In the genomic region with DNA sequence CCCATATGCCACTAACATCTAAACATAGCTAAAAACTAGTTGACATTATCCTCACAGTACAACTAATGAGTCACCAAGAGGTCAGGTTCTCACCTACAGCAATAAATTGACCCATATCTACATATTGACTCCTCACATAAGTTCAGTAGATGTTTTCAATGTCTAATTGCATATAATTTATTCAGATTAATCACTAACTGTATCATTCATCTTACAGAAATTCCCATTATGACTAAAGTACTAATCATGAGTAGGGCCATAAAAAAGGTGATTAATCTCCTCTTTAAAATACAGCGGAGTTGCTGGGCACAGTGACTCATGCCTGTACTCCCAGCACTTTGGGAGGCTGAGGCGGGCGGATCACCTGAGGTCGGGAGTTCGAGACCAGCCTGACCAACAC, we compare ENCODE assay signal across 24 cellular contexts.
DNase-seq lines count a peak whose midpoint lies in the region; ATAC-seq and TF ChIP-seq lines count a peak whose summit lies in the region.
"Had no signal": no experiment of that assay in that cellular context is flagged by ENCODE, and none has a peak within 500 bp of the region (broad histone marks: within the 10 kb centered on the region; RNA-seq: fewer than 3 reads in every experiment).

No MANE protein-coding gene starts in this region.

- no peaks in the 10 kb centered on the region for H3K36me3 ChIP-seq in body of pancreas (replicated peaks in 1 of 2; ENCODE audit: insufficient read depth in 1 of 2, low read depth in 2 of 2)
- H3K36me3 ChIP-seq: BLaER1 had no signal

- H3K4me3 Mint-ChIP-seq in activated T-helper 17 cell treated with anti-CD3 and anti-CD28 coated beads, Interleukin-2, amount 50 U/mL, for 72 hours, result no peak overlapping the region
- H3K4me3 Mint-ChIP-seq in natural killer cell, result no peak overlapping the region
- H3K4me3 Mint-ChIP-seq: endodermal cell; immature natural killer cell; nephron progenitor cell; T-helper 1 cell treated with Interleukin-12 subunit alpha and Interleukin-12 subunit beta and Interleukin-4 antibody, amounts not matched to agents 30 μg/mL and 1 μg/mL, for 36 hours had no signal

- DNase-seq in EH (ENCODE audit: low read depth), result peak; percentile 34
- DNase-seq in LHCN-M2 (ENCODE audit: low read depth), result peak; percentile 43
- DNase-seq in foreskin fibroblast, result peak; percentile 32 to 40
- no peak for DNase-seq in NCI-H146 (lab: John Stamatoyannopoulos, UW)
- no peak for DNase-seq in body of pancreas
- DNase-seq in natural killer cell, result no peak
- DNase-seq: ACHN; activated CD4-positive, alpha-beta T cell treated with anti-CD3 and anti-CD28 coated beads, Interleukin-2, amount 50 U/mL, for 48 hours; activated effector memory CD4-positive, alpha-beta T cell treated with Interleukin-2 at 50 U/mL for 16 hours; Caco-2; DND-41; endodermal cell; immature natural killer cell; NCI-H1092 treated with DMSO at 0.1 percent for 48 hours; NCI-H2081; nephron progenitor cell had no signal

- intact Hi-C loops in body of pancreas (cut with DNase I), result no loop called here
- intact Hi-C loops in natural killer cell (cut with micrococcal nuclease), result no loop called here

- no peak for TF ChIP-seq POLR2A in body of pancreas (IDR thresholded peaks at IDR 0.05)

- no peaks in the 10 kb centered on the region for H3K4me1 ChIP-seq in body of pancreas
- H3K4me1 ChIP-seq: BLaER1, Caco-2, parathyroid adenoma had no signal

- H3K27ac ChIP-seq in body of pancreas, result no peak overlapping the region
- H3K27ac ChIP-seq: BLaER1, coronary artery, parathyroid adenoma, VCaP had no signal

- peak; percentile 46 for ATAC-seq in activated T-helper 17 cell treated with anti-CD3 and anti-CD28 coated beads, Interleukin-2, amount 50 U/mL, for 72 hours (replicated peaks)
- ATAC-seq in body of pancreas (no peak), natural killer cell (no peak), HG02970 (IDR thresholded peaks at IDR 0.05; ENCODE audit: low FRiP score, unreplicated experiment) (no peak)
- ATAC-seq: sciatic nerve had no signal

- H3K9me3 ChIP-seq in body of pancreas, result no peaks in the 10 kb centered on the region
- H3K9me3 ChIP-seq: BLaER1, Caco-2 had no signal

- no peaks in the 10 kb centered on the region for H3K27me3 ChIP-seq in body of pancreas
- H3K27me3 ChIP-seq: BLaER1 had no signal

- H3K27me3 Mint-ChIP-seq in activated T-helper 17 cell treated with anti-CD3 and anti-CD28 coated beads, Interleukin-2, amount 50 U/mL, for 72 hours, result peaks cover 9% of the 10 kb centered on the region
- peaks cover 0 to 2% of the 10 kb centered on the region in 2 donors for H3K27me3 Mint-ChIP-seq in natural killer cell (ENCODE audit: low read depth in 2 of 2)

- no peaks in the 10 kb centered on the region for H3K4me1 Mint-ChIP-seq in activated T-helper 17 cell treated with anti-CD3 and anti-CD28 coated beads, Interleukin-2, amount 50 U/mL, for 72 hours
- no peaks in the 10 kb centered on the region for H3K4me1 Mint-ChIP-seq in natural killer cell
- H3K4me1 Mint-ChIP-seq: endodermal cell, immature natural killer cell, nephron progenitor cell had no signal

- H3K27ac Mint-ChIP-seq in activated T-helper 17 cell treated with anti-CD3 and anti-CD28 coated beads, Interleukin-2, amount 50 U/mL, for 72 hours, result no peak overlapping the region
- H3K27ac Mint-ChIP-seq in natural killer cell, result no peak overlapping the region
- H3K27ac Mint-ChIP-seq: endodermal cell; immature natural killer cell; nephron progenitor cell; T-helper 1 cell treated with Interleukin-12 subunit alpha and Interleukin-12 subunit beta and Interleukin-4 antibody, amounts not matched to agents 30 μg/mL and 1 μg/mL, for 36 hours had no signal

- no peaks in the 10 kb centered on the region for H3K36me3 Mint-ChIP-seq in activated T-helper 17 cell treated with anti-CD3 and anti-CD28 coated beads, Interleukin-2, amount 50 U/mL, for 72 hours (ENCODE audit: low read depth)
- H3K36me3 Mint-ChIP-seq in natural killer cell, result no peaks in the 10 kb centered on the region
- H3K36me3 Mint-ChIP-seq: immature natural killer cell had no signal

- peaks cover 4% of the 10 kb centered on the region for H3K9me3 Mint-ChIP-seq in activated T-helper 17 cell treated with anti-CD3 and anti-CD28 coated beads, Interleukin-2, amount 50 U/mL, for 72 hours
- H3K9me3 Mint-ChIP-seq in natural killer cell, result peaks cover 2 to 3% of the 10 kb centered on the region in 2 donors
- H3K9me3 Mint-ChIP-seq: endodermal cell; T-helper 1 cell treated with Interleukin-12 subunit alpha and Interleukin-12 subunit beta and Interleukin-4 antibody, amounts not matched to agents 30 μg/mL and 1 μg/mL, for 36 hours had no signal

- TF ChIP-seq CTCF in foreskin fibroblast (IDR thresholded peaks at IDR 0.05; ENCODE audit: low read depth, low read length) (no peak), body of pancreas (IDR thresholded peaks at IDR 0.05) (no peak), natural killer cell (IDR thresholded peaks at IDR 0.05) (no peak)

- no peak overlapping the region for H3K4me3 ChIP-seq in foreskin fibroblast (ENCODE audit: low read depth in 1 of 2, low read length in 2 of 2)
- H3K4me3 ChIP-seq in body of pancreas, result no peak overlapping the region
- H3K4me3 ChIP-seq: BLaER1, coronary artery had no signal

- 89% methylated on average over 5 of the region's 5 CpGs for WGBS in body of pancreas, 2 donors

Comparison
In these comparisons a context has a peak if more than half of its experiments do, and no peak if none do; other contexts are left out.
1. DNase-seq: peak in EH (single experiment), LHCN-M2 (single experiment) and foreskin fibroblast (2 of 2); none in NCI-H146 (single experiment), body of pancreas (0 of 4) and natural killer cell (single experiment).